In the genomic region with DNA sequence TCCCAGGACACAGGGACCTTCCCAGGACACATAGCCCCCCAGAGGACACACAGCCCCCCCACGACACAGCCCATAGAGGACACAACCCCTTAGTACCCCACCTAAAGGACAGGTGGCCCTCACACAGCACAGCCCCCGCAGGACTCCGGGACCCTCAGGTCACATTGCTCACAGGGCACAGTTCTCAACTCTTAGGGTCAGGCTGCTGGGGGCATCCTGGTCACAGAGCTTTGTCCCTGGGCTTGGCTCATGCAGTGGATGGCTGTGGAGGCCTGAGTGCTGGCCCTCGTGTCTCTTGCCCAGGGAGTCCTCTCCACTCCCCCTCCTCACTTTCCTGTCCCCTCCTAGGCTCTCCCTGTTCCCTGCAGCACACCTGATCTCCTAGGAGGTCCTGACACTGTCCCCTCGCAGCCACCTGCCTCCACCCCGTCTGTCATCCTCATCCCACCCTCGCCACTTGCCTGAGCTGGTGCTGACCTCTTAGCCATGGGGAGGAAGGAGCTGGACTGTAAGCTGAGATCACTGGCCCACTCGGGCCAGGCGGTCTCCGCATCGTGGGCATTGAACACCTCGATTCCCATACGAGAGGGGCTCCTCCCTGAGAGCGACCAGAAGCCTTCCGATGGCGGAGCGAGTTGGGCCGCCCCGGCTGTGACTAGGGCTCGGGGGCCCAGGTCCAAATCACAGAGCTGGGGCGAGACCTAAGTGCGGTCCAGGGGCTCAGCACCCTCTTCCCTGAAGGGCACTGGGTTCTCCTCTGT, we compare ENCODE assay signal across 12 cellular contexts. TPM values are rescaled to one million over a fixed set of nuclear protein-coding genes. Genes with fewer than 3 reads are reported as not detected.
A peak's percentile ranks its signal among the peaks of the same experiment; 100 is the strongest.
DNase-seq lines count a peak whose midpoint lies in the region; ATAC-seq and TF ChIP-seq lines count a peak whose summit lies in the region.
"Had no signal": no experiment of that assay in that cellular context is flagged by ENCODE, and none has a peak within 500 bp of the region (broad histone marks: within the 10 kb centered on the region; RNA-seq: fewer than 3 reads in every experiment).

No MANE protein-coding gene starts in this region.

- no peak for TF ChIP-seq CTCF in heart right ventricle (IDR thresholded peaks at IDR 0.05)

- 85% methylated on average over 22 of the region's 22 CpGs for WGBS in right cardiac atrium
- WGBS in heart right ventricle, 2 donors = 87 to 90% methylated on average over 22 of the region's 22 CpGs

- H3K27me3 ChIP-seq in right cardiac atrium (ENCODE audit: control insufficient read depth, insufficient read depth) (no peaks in the 10 kb centered on the region), heart right ventricle (no peaks in the 10 kb centered on the region)
- H3K27me3 ChIP-seq: ascending aorta had no signal

- H3K4me3 Mint-ChIP-seq in activated naive CD8-positive, alpha-beta T cell treated with anti-CD3 and anti-CD28 coated beads, Interleukin-2, amount 50 U/mL, for 24 hours = peak overlapping the region; percentile 21
- peak overlapping the region; percentile 65 for H3K4me3 Mint-ChIP-seq in natural killer cell treated with Interleukin-12 subunit alpha and Interleukin-12 subunit beta and Interleukin-15 and Interleukin-18, amount 100 ng/mL, for 72 hours

- H3K27ac ChIP-seq in right cardiac atrium (ENCODE audit: low read length) = no peak overlapping the region
- H3K27ac ChIP-seq in heart right ventricle = peak overlapping the region in 1 of 10 donors; percentile 41
- H3K27ac ChIP-seq: GM23248 had no signal

- DNase-seq in right cardiac atrium = peak in 2 of 3 donors; percentile 70 to 72
- no peak for DNase-seq in heart right ventricle
- DNase-seq in activated naive CD8-positive, alpha-beta T cell treated with anti-CD3 and anti-CD28 coated beads, Interleukin-2, amount 50 U/mL, for 24 hours = no peak
- no peak for DNase-seq in natural killer cell treated with Interleukin-12 subunit alpha and Interleukin-12 subunit beta and Interleukin-15 and Interleukin-18, amount 100 ng/mL, for 72 hours (ENCODE audit: low spot score)
- DNase-seq in SIG-M5 treated with dmso at 0.1 percent for 504 hours (lab: John Stamatoyannopoulos, UW; ENCODE audit: unreplicated experiment) = no peak
- no peak for DNase-seq in NCI-H2081 treated with DMSO at 0.1 percent for 48 hours (lab: John Stamatoyannopoulos, UW)
- DNase-seq in NCI-H1930 (lab: John Stamatoyannopoulos, UW) = no peak
- no peak for DNase-seq in NCI-H510A treated with DMSO at 0.1 percent for 48 hours (lab: John Stamatoyannopoulos, UW)
- DNase-seq: GM23248, NCI-H2227 treated with DMSO at 0.1 percent for 48 hours, RPMI8226 had no signal

- peaks cover 18% of the 10 kb centered on the region for H3K4me1 Mint-ChIP-seq in activated naive CD8-positive, alpha-beta T cell treated with anti-CD3 and anti-CD28 coated beads, Interleukin-2, amount 50 U/mL, for 24 hours
- peaks cover 17 to 23% of the 10 kb centered on the region in 2 donors for H3K4me1 Mint-ChIP-seq in natural killer cell treated with Interleukin-12 subunit alpha and Interleukin-12 subunit beta and Interleukin-15 and Interleukin-18, amount 100 ng/mL, for 72 hours (ENCODE audit: low read depth in 2 of 2)

- H3K27ac Mint-ChIP-seq in activated naive CD8-positive, alpha-beta T cell treated with anti-CD3 and anti-CD28 coated beads, Interleukin-2, amount 50 U/mL, for 24 hours = no peak overlapping the region
- peak overlapping the region; percentile 62 to 64 for H3K27ac Mint-ChIP-seq in natural killer cell treated with Interleukin-12 subunit alpha and Interleukin-12 subunit beta and Interleukin-15 and Interleukin-18, amount 100 ng/mL, for 72 hours

- H3K4me3 ChIP-seq in right cardiac atrium (ENCODE audit: low read length) (no peak overlapping the region), heart right ventricle (no peak overlapping the region)
- H3K4me3 ChIP-seq: GM23248 had no signal

- H3K36me3 Mint-ChIP-seq in activated naive CD8-positive, alpha-beta T cell treated with anti-CD3 and anti-CD28 coated beads, Interleukin-2, amount 50 U/mL, for 24 hours (ENCODE audit: low read depth) = peaks cover 14% of the 10 kb centered on the region
- H3K36me3 Mint-ChIP-seq in natural killer cell treated with Interleukin-12 subunit alpha and Interleukin-12 subunit beta and Interleukin-15 and Interleukin-18, amount 100 ng/mL, for 72 hours = no peaks in the 10 kb centered on the region

- no peaks in the 10 kb centered on the region for H3K9me3 ChIP-seq in right cardiac atrium (ENCODE audit: control insufficient read depth, low read length)
- H3K9me3 ChIP-seq in heart right ventricle = no peaks in the 10 kb centered on the region
- H3K9me3 ChIP-seq: ascending aorta had no signal

- no peaks in the 10 kb centered on the region for H3K4me1 ChIP-seq in right cardiac atrium (ENCODE audit: control insufficient read depth, insufficient read depth, low read length)
- peaks cover 2 to 41% (median 31%) of the 10 kb centered on the region in 9 donors for H3K4me1 ChIP-seq in heart right ventricle

- intact Hi-C loops in right cardiac atrium (cut with DNase I) = no loop called here
- intact Hi-C loops in heart right ventricle (cut with DNase I) = loop anchor here in 6 of 10 donors (5.0 to 10.0 kb wide), 5 partner anchors 47 to 105 kb away; a partner anchor contains a TSS

- H3K9me3 Mint-ChIP-seq in activated naive CD8-positive, alpha-beta T cell treated with anti-CD3 and anti-CD28 coated beads, Interleukin-2, amount 50 U/mL, for 24 hours = no peaks in the 10 kb centered on the region
- no peaks in the 10 kb centered on the region for H3K9me3 Mint-ChIP-seq in natural killer cell treated with Interleukin-12 subunit alpha and Interleukin-12 subunit beta and Interleukin-15 and Interleukin-18, amount 100 ng/mL, for 72 hours

- H3K36me3 ChIP-seq in heart right ventricle = peaks cover 0 to 4% (median 0%) of the 10 kb centered on the region in 9 donors
- H3K36me3 ChIP-seq: ascending aorta had no signal

- no peaks in the 10 kb centered on the region for H3K27me3 Mint-ChIP-seq in activated naive CD8-positive, alpha-beta T cell treated with anti-CD3 and anti-CD28 coated beads, Interleukin-2, amount 50 U/mL, for 24 hours
- H3K27me3 Mint-ChIP-seq in natural killer cell treated with Interleukin-12 subunit alpha and Interleukin-12 subunit beta and Interleukin-15 and Interleukin-18, amount 100 ng/mL, for 72 hours = no peaks in the 10 kb centered on the region

- ATAC-seq in right cardiac atrium (no peak), heart right ventricle (no peak)
- ATAC-seq in activated naive CD8-positive, alpha-beta T cell treated with anti-CD3 and anti-CD28 coated beads, Interleukin-2, amount 50 U/mL, for 24 hours = no peak
- no peak for ATAC-seq in natural killer cell treated with Interleukin-12 subunit alpha and Interleukin-12 subunit beta and Interleukin-15 and Interleukin-18, amount 100 ng/mL, for 72 hours

RNA-seq across cellular contexts. Expression of a gene that starts 1.4 kb away (rescaled TPM):
- 10 to 100 TPM; 43.8 to 49.2 (median 45.8) TPM for total RNA-seq in right cardiac atrium
- polyA plus RNA-seq in right cardiac atrium = 37.0 TPM
- total RNA-seq in heart right ventricle = 10 to 100 TPM; 33.0 to 45.5 (median 39.7) TPM
- 10 to 100 TPM; 23.3 to 43.8 TPM for polyA plus RNA-seq in heart right ventricle
- total RNA-seq in natural killer cell treated with Interleukin-12 subunit alpha and Interleukin-12 subunit beta and Interleukin-15 and Interleukin-18, amount 100 ng/mL, for 72 hours = 10 to 100 TPM; 68.0 to 75.7 TPM

RNA-seq across cellular contexts. Expression of a gene that starts 48.8 kb away (rescaled TPM):
- total RNA-seq in right cardiac atrium (10 to 100 TPM; 14.0 to 20.8 (median 19.2) TPM), heart right ventricle (10 to 100 TPM; 16.9 to 42.4 (median 21.7) TPM)
- polyA plus RNA-seq in right cardiac atrium (14.8 TPM), heart right ventricle (10 to 100 TPM in 1 of 2 donors, 1 to 10 TPM in 1; 8.0 to 16.5 TPM)
- total RNA-seq in natural killer cell treated with Interleukin-12 subunit alpha and Interleukin-12 subunit beta and Interleukin-15 and Interleukin-18, amount 100 ng/mL, for 72 hours = 1 to 10 TPM; 1.1 to 1.2 TPM

Comparison
In these comparisons a context has a peak if more than half of its experiments do, and no peak if none do; other contexts are left out.
1. DNase-seq: peak in right cardiac atrium (2 of 3); none in heart right ventricle (0 of 2), activated naive CD8-positive, alpha-beta T cell treated with anti-CD3 and anti-CD28 coated beads, Interleukin-2, amount 50 U/mL, for 24 hours (single experiment), natural killer cell treated with Interleukin-12 subunit alpha and Interleukin-12 subunit beta and Interleukin-15 and Interleukin-18, amount 100 ng/mL, for 72 hours (single experiment), SIG-M5 treated with dmso at 0.1 percent for 504 hours (single experiment), NCI-H2081 treated with DMSO at 0.1 percent for 48 hours (single experiment), NCI-H1930 (0 of 2) and NCI-H510A treated with DMSO at 0.1 percent for 48 hours (single experiment).
2. intact Hi-C loops: an anchor here in heart right ventricle (5.0 to 10.0 kb wide); none called in right cardiac atrium.
3. RNA of a gene that starts 48.8 kb away (total RNA-seq): 16.9 to 42.4 TPM in heart right ventricle and 14.0 to 20.8 TPM in right cardiac atrium; 1.1 to 1.2 TPM in natural killer cell treated with Interleukin-12 subunit alpha and Interleukin-12 subunit beta and Interleukin-15 and Interleukin-18, amount 100 ng/mL, for 72 hours; every median in the first group is over 4 times any median in the second.